ENCODE assay signal across 1 cellular context in the genomic region with DNA sequence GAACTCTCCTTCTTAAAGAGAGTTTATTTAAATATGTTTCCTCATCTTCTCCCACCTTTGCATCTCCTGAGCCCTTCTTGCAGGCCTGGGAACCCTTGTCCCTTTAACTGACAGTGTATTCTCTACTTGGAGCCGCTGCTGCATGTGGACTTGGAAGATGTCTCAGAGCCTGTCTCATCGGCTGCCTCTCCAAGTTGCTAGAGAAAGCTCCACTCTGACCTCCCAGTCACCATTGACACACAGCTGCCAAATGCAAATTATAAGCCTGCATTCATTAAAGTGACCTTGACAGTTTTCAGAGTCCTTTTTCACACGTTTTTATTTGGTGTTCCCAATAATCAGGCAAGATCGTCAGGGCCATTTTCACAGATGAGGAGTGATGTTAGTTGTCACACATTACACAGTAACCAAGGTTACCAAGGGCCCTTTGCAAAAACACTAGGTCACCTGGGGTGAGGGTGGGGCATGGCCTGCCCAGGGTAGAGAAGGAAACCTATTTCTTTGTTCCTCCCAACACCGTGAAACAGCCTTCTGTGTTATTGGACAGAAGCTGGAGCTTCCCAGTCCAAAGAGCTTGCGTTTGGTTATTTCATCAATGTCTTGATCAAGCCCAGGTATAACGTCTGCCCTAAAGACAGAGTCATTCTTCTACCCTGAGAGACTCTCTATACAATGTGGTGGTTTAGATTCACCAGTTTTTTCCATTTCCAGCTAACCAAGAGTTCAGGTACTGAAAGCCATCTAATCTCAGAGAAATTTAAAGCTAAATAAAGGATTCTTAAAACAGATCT.
A peak's percentile ranks its signal among the peaks of the same experiment; 100 is the strongest.
TF ChIP-seq lines count a peak whose summit lies in the region.

No MANE protein-coding gene starts in this region.

TF ChIP-seq in K562, 482 proteins besides CTCF, POLR2A, EP300 and RAD21 (continued from another document):
- TF ChIP-seq MBD2 (IDR thresholded peaks at IDR 0.05; ENCODE audit: borderline replicate concordance, low read depth) (no peak), CBX5 (IDR thresholded peaks at IDR 0.05; ENCODE audit: borderline replicate concordance, low read depth) (no peak), ZNF77 (CRISPR knock-in tag; IDR thresholded peaks at IDR 0.05) (no peak), ZFP36 (IDR thresholded peaks at IDR 0.05; ENCODE audit: low read depth, low read length, partially characterized antibody) (no peak), MTF1 (CRISPR knock-in tag; IDR thresholded peaks at IDR 0.05; ENCODE audit: borderline replicate concordance) (no peak), E2F3 (CRISPR knock-in tag; IDR thresholded peaks at IDR 0.05) (no peak), FOXM1 (IDR thresholded peaks at IDR 0.05; ENCODE audit: low read depth) (no peak), FOXM1 (CRISPR knock-in tag; IDR thresholded peaks at IDR 0.05; ENCODE audit: low read depth) (0 out of 2 replicates have a peak, but pooled peaks have one; percentile 42), NR1H2 (CRISPR knock-in tag; IDR thresholded peaks at IDR 0.05) (0 out of 2 replicates have a peak, but pooled peaks have one; percentile 61), BRD9 (IDR thresholded peaks at IDR 0.05; ENCODE audit: low read depth, partially characterized antibody) (no peak), RFX1 (IDR thresholded peaks at IDR 0.05) (peak; percentile 84), CHD2 (IDR thresholded peaks at IDR 0.05; ENCODE audit: low read depth, low read length) (no peak), RBM25 (IDR thresholded peaks at IDR 0.05; ENCODE audit: low read depth, low read length, severe bottlenecking) (no peak), NR2C2 (CRISPR knock-in tag; IDR thresholded peaks at IDR 0.05) (no peak), NR2C2 (tag; IDR thresholded peaks at IDR 0.05) (no peak), PTRF (tag; IDR thresholded peaks at IDR 0.05) (no peak), HDAC6 (IDR thresholded peaks at IDR 0.05; ENCODE audit: low read depth, low read length) (no peak), WHSC1 (IDR thresholded peaks at IDR 0.05; ENCODE audit: low read length) (no peak), RNF2 (IDR thresholded peaks at IDR 0.05) (no peak), ZNF589 (CRISPR knock-in tag; IDR thresholded peaks at IDR 0.05; ENCODE audit: low read depth) (no peak), SLC30A9 (CRISPR knock-in tag; IDR thresholded peaks at IDR 0.05) (no peak), ADNP (tag; IDR thresholded peaks at IDR 0.05) (no peak), MTA3 (IDR thresholded peaks at IDR 0.05; ENCODE audit: borderline replicate concordance) (0 out of 2 replicates have a peak, but pooled peaks have one; percentile 13), C11orf30 (IDR thresholded peaks at IDR 0.05; ENCODE audit: low read depth) (no peak), NUFIP1 (IDR thresholded peaks at IDR 0.05; ENCODE audit: partially characterized antibody) (no peak), FOXJ2 (tag; IDR thresholded peaks at IDR 0.05) (peak; percentile 74; the same call in 1 of the 2 replicates)
- TF ChIP-seq, protein P1, sequence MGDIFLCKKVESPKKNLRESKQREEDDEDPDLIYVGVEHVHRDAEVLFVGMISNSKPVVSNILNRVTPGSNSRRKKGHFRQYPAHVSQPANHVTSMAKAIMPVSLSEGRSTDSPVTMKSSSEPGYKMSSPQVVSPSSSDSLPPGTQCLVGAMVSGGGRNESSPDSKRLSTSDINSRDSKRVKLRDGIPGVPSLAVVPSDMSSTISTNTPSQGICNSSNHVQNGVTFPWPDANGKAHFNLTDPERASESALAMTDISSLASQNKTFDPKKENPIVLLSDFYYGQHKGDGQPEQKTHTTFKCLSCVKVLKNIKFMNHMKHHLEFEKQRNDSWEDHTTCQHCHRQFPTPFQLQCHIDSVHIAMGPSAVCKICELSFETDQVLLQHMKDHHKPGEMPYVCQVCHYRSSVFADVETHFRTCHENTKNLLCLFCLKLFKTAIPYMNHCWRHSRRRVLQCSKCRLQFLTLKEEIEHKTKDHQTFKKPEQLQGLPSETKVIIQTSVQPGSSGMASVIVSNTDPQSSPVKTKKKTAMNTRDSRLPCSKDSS (IDR thresholded peaks at IDR 0.05; ENCODE audit: low read depth, partially characterized antibody) = no peak
- TF ChIP-seq, protein P2, sequence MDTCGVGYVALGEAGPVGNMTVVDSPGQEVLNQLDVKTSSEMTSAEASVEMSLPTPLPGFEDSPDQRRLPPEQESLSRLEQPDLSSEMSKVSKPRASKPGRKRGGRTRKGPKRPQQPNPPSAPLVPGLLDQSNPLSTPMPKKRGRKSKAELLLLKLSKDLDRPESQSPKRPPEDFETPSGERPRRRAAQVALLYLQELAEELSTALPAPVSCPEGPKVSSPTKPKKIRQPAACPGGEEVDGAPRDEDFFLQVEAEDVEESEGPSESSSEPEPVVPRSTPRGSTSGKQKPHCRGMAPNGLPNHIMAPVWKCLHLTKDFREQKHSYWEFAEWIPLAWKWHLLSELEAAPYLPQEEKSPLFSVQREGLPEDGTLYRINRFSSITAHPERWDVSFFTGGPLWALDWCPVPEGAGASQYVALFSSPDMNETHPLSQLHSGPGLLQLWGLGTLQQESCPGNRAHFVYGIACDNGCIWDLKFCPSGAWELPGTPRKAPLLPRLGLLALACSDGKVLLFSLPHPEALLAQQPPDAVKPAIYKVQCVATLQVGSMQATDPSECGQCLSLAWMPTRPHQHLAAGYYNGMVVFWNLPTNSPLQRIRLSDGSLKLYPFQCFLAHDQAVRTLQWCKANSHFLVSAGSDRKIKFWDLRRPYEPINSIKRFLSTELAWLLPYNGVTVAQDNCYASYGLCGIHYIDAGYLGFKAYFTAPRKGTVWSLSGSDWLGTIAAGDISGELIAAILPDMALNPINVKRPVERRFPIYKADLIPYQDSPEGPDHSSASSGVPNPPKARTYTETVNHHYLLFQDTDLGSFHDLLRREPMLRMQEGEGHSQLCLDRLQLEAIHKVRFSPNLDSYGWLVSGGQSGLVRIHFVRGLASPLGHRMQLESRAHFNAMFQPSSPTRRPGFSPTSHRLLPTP (IDR thresholded peaks at IDR 0.05; ENCODE audit: borderline replicate concordance, extremely low read depth, insufficient read length) = no peak
- TF ChIP-seq, protein P3, sequence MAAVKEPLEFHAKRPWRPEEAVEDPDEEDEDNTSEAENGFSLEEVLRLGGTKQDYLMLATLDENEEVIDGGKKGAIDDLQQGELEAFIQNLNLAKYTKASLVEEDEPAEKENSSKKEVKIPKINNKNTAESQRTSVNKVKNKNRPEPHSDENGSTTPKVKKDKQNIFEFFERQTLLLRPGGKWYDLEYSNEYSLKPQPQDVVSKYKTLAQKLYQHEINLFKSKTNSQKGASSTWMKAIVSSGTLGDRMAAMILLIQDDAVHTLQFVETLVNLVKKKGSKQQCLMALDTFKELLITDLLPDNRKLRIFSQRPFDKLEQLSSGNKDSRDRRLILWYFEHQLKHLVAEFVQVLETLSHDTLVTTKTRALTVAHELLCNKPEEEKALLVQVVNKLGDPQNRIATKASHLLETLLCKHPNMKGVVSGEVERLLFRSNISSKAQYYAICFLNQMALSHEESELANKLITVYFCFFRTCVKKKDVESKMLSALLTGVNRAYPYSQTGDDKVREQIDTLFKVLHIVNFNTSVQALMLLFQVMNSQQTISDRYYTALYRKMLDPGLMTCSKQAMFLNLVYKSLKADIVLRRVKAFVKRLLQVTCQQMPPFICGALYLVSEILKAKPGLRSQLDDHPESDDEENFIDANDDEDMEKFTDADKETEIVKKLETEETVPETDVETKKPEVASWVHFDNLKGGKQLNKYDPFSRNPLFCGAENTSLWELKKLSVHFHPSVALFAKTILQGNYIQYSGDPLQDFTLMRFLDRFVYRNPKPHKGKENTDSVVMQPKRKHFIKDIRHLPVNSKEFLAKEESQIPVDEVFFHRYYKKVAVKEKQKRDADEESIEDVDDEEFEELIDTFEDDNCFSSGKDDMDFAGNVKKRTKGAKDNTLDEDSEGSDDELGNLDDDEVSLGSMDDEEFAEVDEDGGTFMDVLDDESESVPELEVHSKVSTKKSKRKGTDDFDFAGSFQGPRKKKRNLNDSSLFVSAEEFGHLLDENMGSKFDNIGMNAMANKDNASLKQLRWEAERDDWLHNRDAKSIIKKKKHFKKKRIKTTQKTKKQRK (IDR thresholded peaks at IDR 0.05; ENCODE audit: borderline replicate concordance, low read depth, low read length) = no peak
- TF ChIP-seq, protein P4, sequence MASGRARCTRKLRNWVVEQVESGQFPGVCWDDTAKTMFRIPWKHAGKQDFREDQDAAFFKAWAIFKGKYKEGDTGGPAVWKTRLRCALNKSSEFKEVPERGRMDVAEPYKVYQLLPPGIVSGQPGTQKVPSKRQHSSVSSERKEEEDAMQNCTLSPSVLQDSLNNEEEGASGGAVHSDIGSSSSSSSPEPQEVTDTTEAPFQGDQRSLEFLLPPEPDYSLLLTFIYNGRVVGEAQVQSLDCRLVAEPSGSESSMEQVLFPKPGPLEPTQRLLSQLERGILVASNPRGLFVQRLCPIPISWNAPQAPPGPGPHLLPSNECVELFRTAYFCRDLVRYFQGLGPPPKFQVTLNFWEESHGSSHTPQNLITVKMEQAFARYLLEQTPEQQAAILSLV (tag; IDR thresholded peaks at IDR 0.05) = no peak
- TF ChIP-seq, protein P5, sequence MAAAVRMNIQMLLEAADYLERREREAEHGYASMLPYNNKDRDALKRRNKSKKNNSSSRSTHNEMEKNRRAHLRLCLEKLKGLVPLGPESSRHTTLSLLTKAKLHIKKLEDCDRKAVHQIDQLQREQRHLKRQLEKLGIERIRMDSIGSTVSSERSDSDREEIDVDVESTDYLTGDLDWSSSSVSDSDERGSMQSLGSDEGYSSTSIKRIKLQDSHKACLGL (CRISPR knock-in tag; IDR thresholded peaks at IDR 0.05; ENCODE audit: borderline replicate concordance, poor library complexity, severe bottlenecking) = no peak
- TF ChIP-seq, protein P6, sequence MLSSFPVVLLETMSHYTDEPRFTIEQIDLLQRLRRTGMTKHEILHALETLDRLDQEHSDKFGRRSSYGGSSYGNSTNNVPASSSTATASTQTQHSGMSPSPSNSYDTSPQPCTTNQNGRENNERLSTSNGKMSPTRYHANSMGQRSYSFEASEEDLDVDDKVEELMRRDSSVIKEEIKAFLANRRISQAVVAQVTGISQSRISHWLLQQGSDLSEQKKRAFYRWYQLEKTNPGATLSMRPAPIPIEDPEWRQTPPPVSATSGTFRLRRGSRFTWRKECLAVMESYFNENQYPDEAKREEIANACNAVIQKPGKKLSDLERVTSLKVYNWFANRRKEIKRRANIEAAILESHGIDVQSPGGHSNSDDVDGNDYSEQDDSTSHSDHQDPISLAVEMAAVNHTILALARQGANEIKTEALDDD (IDR thresholded peaks at IDR 0.05) = no peak
- TF ChIP-seq, protein P7, sequence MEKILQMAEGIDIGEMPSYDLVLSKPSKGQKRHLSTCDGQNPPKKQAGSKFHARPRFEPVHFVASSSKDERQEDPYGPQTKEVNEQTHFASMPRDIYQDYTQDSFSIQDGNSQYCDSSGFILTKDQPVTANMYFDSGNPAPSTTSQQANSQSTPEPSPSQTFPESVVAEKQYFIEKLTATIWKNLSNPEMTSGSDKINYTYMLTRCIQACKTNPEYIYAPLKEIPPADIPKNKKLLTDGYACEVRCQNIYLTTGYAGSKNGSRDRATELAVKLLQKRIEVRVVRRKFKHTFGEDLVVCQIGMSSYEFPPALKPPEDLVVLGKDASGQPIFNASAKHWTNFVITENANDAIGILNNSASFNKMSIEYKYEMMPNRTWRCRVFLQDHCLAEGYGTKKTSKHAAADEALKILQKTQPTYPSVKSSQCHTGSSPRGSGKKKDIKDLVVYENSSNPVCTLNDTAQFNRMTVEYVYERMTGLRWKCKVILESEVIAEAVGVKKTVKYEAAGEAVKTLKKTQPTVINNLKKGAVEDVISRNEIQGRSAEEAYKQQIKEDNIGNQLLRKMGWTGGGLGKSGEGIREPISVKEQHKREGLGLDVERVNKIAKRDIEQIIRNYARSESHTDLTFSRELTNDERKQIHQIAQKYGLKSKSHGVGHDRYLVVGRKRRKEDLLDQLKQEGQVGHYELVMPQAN (IDR thresholded peaks at IDR 0.05; ENCODE audit: borderline replicate concordance) = no peak
- TF ChIP-seq, protein P8, sequence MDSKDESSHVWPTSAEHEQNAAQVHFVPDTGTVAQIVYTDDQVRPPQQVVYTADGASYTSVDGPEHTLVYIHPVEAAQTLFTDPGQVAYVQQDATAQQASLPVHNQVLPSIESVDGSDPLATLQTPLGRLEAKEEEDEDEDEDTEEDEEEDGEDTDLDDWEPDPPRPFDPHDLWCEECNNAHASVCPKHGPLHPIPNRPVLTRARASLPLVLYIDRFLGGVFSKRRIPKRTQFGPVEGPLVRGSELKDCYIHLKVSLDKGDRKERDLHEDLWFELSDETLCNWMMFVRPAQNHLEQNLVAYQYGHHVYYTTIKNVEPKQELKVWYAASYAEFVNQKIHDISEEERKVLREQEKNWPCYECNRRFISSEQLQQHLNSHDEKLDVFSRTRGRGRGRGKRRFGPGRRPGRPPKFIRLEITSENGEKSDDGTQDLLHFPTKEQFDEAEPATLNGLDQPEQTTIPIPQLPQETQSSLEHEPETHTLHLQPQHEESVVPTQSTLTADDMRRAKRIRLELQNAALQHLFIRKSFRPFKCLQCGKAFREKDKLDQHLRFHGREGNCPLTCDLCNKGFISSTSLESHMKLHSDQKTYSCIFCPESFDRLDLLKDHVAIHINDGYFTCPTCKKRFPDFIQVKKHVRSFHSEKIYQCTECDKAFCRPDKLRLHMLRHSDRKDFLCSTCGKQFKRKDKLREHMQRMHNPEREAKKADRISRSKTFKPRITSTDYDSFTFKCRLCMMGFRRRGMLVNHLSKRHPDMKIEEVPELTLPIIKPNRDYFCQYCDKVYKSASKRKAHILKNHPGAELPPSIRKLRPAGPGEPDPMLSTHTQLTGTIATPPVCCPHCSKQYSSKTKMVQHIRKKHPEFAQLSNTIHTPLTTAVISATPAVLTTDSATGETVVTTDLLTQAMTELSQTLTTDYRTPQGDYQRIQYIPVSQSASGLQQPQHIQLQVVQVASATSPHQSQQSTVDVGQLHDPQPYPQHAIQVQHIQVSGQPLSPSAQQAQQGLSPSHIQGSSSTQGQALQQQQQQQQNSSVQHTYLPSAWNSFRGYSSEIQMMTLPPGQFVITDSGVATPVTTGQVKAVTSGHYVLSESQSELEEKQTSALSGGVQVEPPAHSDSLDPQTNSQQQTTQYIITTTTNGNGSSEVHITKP (IDR thresholded peaks at IDR 0.05; ENCODE audit: partially characterized antibody) = no peak
- TF ChIP-seq, protein P9, sequence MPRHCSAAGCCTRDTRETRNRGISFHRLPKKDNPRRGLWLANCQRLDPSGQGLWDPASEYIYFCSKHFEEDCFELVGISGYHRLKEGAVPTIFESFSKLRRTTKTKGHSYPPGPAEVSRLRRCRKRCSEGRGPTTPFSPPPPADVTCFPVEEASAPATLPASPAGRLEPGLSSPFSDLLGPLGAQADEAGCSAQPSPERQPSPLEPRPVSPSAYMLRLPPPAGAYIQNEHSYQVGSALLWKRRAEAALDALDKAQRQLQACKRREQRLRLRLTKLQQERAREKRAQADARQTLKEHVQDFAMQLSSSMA (CRISPR knock-in tag; IDR thresholded peaks at IDR 0.05) = no peak
- TF ChIP-seq, protein P10, sequence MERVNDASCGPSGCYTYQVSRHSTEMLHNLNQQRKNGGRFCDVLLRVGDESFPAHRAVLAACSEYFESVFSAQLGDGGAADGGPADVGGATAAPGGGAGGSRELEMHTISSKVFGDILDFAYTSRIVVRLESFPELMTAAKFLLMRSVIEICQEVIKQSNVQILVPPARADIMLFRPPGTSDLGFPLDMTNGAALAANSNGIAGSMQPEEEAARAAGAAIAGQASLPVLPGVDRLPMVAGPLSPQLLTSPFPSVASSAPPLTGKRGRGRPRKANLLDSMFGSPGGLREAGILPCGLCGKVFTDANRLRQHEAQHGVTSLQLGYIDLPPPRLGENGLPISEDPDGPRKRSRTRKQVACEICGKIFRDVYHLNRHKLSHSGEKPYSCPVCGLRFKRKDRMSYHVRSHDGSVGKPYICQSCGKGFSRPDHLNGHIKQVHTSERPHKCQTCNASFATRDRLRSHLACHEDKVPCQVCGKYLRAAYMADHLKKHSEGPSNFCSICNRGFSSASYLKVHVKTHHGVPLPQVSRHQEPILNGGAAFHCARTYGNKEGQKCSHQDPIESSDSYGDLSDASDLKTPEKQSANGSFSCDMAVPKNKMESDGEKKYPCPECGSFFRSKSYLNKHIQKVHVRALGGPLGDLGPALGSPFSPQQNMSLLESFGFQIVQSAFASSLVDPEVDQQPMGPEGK (CRISPR knock-in tag; IDR thresholded peaks at IDR 0.05; ENCODE audit: borderline replicate concordance) = no peak
TF ChIP-seq in K562: peak in this region for 10.
